ENCODE assay signal across 33 cellular contexts in genomic region chr6:165930668-165931067, GRCh38.
DNase-seq lines count a peak whose midpoint lies in the region; ATAC-seq, FAIRE-seq and TF ChIP-seq lines count a peak whose summit lies in the region.
"Had no signal": no experiment of that assay in that cellular context is flagged by ENCODE, and none has a peak within 500 bp of the region (broad histone marks: within the 10 kb centered on the region; RNA-seq: fewer than 3 reads in every experiment).

No MANE protein-coding gene starts in this region.

- H3K4me1 ChIP-seq in neuronal stem cell (ENCODE audit: control insufficient read depth in 2 of 2, insufficient read depth in 1 of 2, low read depth in 1 of 2, low read length in 2 of 2) (no peaks in the 10 kb centered on the region), aorta (ENCODE audit: control insufficient read depth in 1 of 2, insufficient read depth in 2 of 2, low read length in 2 of 2) (no peaks in the 10 kb centered on the region), small intestine (ENCODE audit: control insufficient read depth in 2 of 2, insufficient read depth in 1 of 2, low read depth in 1 of 2, low read length in 1 of 2) (no peaks in the 10 kb centered on the region), right cardiac atrium (ENCODE audit: control insufficient read depth, insufficient read depth, low read length) (no peaks in the 10 kb centered on the region)
- H3K4me1 ChIP-seq: BE2C; BLaER1; BLaER1 treated with 17β-estradiol and CSF1 and Interleukin-3, amounts not matched to agents 10 nM and 100 nM; Caco-2 had no signal

- H3K4me3 ChIP-seq in neuronal stem cell (ENCODE audit: low read length in 2 of 2) (no peak overlapping the region), aorta (ENCODE audit: low read length in 2 of 2) (no peak overlapping the region), small intestine (ENCODE audit: low read depth in 1 of 2, low read length in 2 of 2) (no peak overlapping the region), right cardiac atrium (ENCODE audit: low read length) (no peak overlapping the region)
- H3K4me3 ChIP-seq: A549; BLaER1; BLaER1 treated with 17β-estradiol and CSF1 and Interleukin-3, amounts not matched to agents 10 nM and 100 nM had no signal

- intact Hi-C loops in aorta (cut with DNase I) = no loop called here
- intact Hi-C loops in right cardiac atrium (cut with DNase I) = no loop called here

- no peak overlapping the region for H3K9ac ChIP-seq in neuronal stem cell (ENCODE audit: low read depth, low read length, poor library complexity)
- H3K9ac ChIP-seq: BLaER1; BLaER1 treated with 17β-estradiol and CSF1 and Interleukin-3, amounts not matched to agents 10 nM and 100 nM had no signal

- no peak overlapping the region for H2AK5ac ChIP-seq in neuronal stem cell (ENCODE audit: low read depth, low read length)

- H2BK15ac ChIP-seq in neuronal stem cell (ENCODE audit: low read length) = no peak overlapping the region

- H3K18ac ChIP-seq in neuronal stem cell (ENCODE audit: low read length) = peak overlapping the region; percentile 27

- no peaks in the 10 kb centered on the region for H3K36me3 ChIP-seq in neuronal stem cell (replicated peaks in 1 of 2; ENCODE audit: control insufficient read depth in 2 of 2, insufficient read depth in 2 of 2, low read length in 2 of 2)
- no peaks in the 10 kb centered on the region for H3K36me3 ChIP-seq in aorta (ENCODE audit: control insufficient read depth in 1 of 2, insufficient read depth in 2 of 2, low read length in 1 of 2)
- no peaks in the 10 kb centered on the region for H3K36me3 ChIP-seq in small intestine (ENCODE audit: control insufficient read depth in 2 of 2, insufficient read depth in 2 of 2, low read length in 2 of 2)
- H3K36me3 ChIP-seq: BE2C; BLaER1; BLaER1 treated with 17β-estradiol and CSF1 and Interleukin-3, amounts not matched to agents 10 nM and 100 nM had no signal

- FAIRE-seq in small intestine (lab: Jason Lieb, UNC) = no peak
- FAIRE-seq: A204.1, A549, D721Med had no signal

- no CpG with 5 or more reads among the region's 17 CpGs for WGBS in neuronal stem cell (ENCODE audit: extremely low coverage in 2 of 2, insufficient read length in 2 of 2, insufficient replicate concordance in 1 of 2), 2 donors
- 96 to 97% methylated on average over 17 of the region's 17 CpGs for WGBS in aorta, 2 donors
- 90 to 93% (median 91%) methylated on average over 17 of the region's 17 CpGs for WGBS in small intestine, 3 donors
- 93% methylated on average over 17 of the region's 17 CpGs for WGBS in right cardiac atrium

- H3K4me2 ChIP-seq in neuronal stem cell (ENCODE audit: insufficient read depth, low read length, poor library complexity, severe bottlenecking) = no peak overlapping the region
- H3K4me2 ChIP-seq: A549; BLaER1; BLaER1 treated with 17β-estradiol and CSF1 and Interleukin-3, amounts not matched to agents 10 nM and 100 nM had no signal

- no peak overlapping the region for H4K8ac ChIP-seq in neuronal stem cell (ENCODE audit: low read depth, low read length)

- H2BK120ac ChIP-seq in neuronal stem cell (ENCODE audit: low read depth, low read length) = no peak overlapping the region

- H4K91ac ChIP-seq in neuronal stem cell (ENCODE audit: low read depth, low read length, poor library complexity) = no peak overlapping the region

- no peak overlapping the region for H3K14ac ChIP-seq in neuronal stem cell (ENCODE audit: low read length)

- H3K27ac ChIP-seq in neuronal stem cell (replicated peaks; ENCODE audit: low read length) (no peak overlapping the region), aorta (ENCODE audit: low read depth in 1 of 2, low read length in 2 of 2) (no peak overlapping the region), small intestine (ENCODE audit: low read depth in 1 of 2, low read length in 1 of 2) (no peak overlapping the region), right cardiac atrium (ENCODE audit: low read length) (no peak overlapping the region)
- H3K27ac ChIP-seq: 22Rv1; A549; BLaER1; BLaER1 treated with 17β-estradiol and CSF1 and Interleukin-3, amounts not matched to agents 10 nM and 100 nM; C4-2B had no signal

- no peak overlapping the region for H2BK12ac ChIP-seq in neuronal stem cell (ENCODE audit: low read length)

- H3K4ac ChIP-seq in neuronal stem cell (ENCODE audit: low read length) = no peak overlapping the region

- no peak overlapping the region for H2AFZ ChIP-seq in neuronal stem cell (ENCODE audit: low read length)

- no peak overlapping the region for H2BK5ac ChIP-seq in neuronal stem cell (ENCODE audit: low read length)

- no peaks in the 10 kb centered on the region for H3K79me1 ChIP-seq in neuronal stem cell (ENCODE audit: low read depth, low read length)

- H3K27me3 ChIP-seq in neuronal stem cell (ENCODE audit: control insufficient read depth in 3 of 3, insufficient read depth in 3 of 3, low read depth in 1 of 3, low read length in 3 of 3) (peaks cover 0 to 3% (median 0%) of the 10 kb centered on the region in 3 experiments), aorta (ENCODE audit: control insufficient read depth in 1 of 2, insufficient read depth in 2 of 2, low read length in 1 of 2) (no peaks in the 10 kb centered on the region), small intestine (ENCODE audit: control insufficient read depth in 2 of 2, insufficient read depth in 2 of 2, low read length in 2 of 2) (no peaks in the 10 kb centered on the region), right cardiac atrium (ENCODE audit: control insufficient read depth, insufficient read depth) (no peaks in the 10 kb centered on the region)
- H3K27me3 ChIP-seq: BE2C; BLaER1; BLaER1 treated with 17β-estradiol and CSF1 and Interleukin-3, amounts not matched to agents 10 nM and 100 nM had no signal

- no peak overlapping the region for H3K23ac ChIP-seq in neuronal stem cell (ENCODE audit: low read depth, low read length, poor library complexity)

- DNase-seq in neuronal stem cell (ENCODE audit: low spot score) = no peak
- DNase-seq in aorta = no peak
- no peak for DNase-seq in T-helper 1 cell
- DNase-seq in small intestine = no peak
- no peak for DNase-seq in right cardiac atrium
- DNase-seq: 8988T; ACHN; AML-193; BE2C; C1 segment of cervical spinal cord; Caco-2; Calu3; CD4-positive, alpha-beta memory T cell; CD4-positive, alpha-beta T cell; CD4-positive, CD25-positive, alpha-beta regulatory T cell; CD8-positive, alpha-beta memory T cell; CD8-positive, alpha-beta T cell; COR-L47; DMS 273 treated with DMSO at 0.1 percent for 48 hours; DMS153; DMS53; DMS79; DMS79 treated with DMSO at 0.1 percent for 48 hours; DND-41; EL had no signal

- ATAC-seq in aorta (ENCODE audit: low FRiP score) (peak; percentile 31), right cardiac atrium (no peak)
- ATAC-seq: A549; CD8-positive, alpha-beta T cell had no signal

- H3K9me3 ChIP-seq in neuronal stem cell (replicated peaks in 1 of 2; ENCODE audit: control insufficient read depth in 2 of 2, insufficient read depth in 1 of 2, low read depth in 1 of 2, low read length in 2 of 2) (peaks cover 0 to 9% of the 10 kb centered on the region in 2 donors), aorta (ENCODE audit: control insufficient read depth, low read length) (peaks cover 2% of the 10 kb centered on the region), small intestine (ENCODE audit: control insufficient read depth, low read depth) (no peaks in the 10 kb centered on the region), right cardiac atrium (ENCODE audit: control insufficient read depth, low read length) (no peaks in the 10 kb centered on the region)
- H3K9me3 ChIP-seq: A549, BE2C, BLaER1, Caco-2 had no signal

TF ChIP-seq in PFSK-1, 5 proteins besides CTCF, POLR2A, EP300 and RAD21:
- TF ChIP-seq SIN3A (IDR thresholded peaks at IDR 0.05; ENCODE audit: borderline replicate concordance, insufficient read depth, low read length) = no peak
- TF ChIP-seq REST (IDR thresholded peaks at IDR 0.05; ENCODE audit: insufficient read depth in 1 of 2, low read depth in 2 of 2, low read length in 2 of 2) = no peak
- no peak for TF ChIP-seq TAF1 (IDR thresholded peaks at IDR 0.05; ENCODE audit: borderline replicate concordance, insufficient read depth, low read length)
- no peak for TF ChIP-seq FOXP2 (optimal IDR thresholded peaks at IDR 0.05; ENCODE audit: borderline replicate concordance, extremely low read depth, extremely low read length, insufficient read depth)
- TF ChIP-seq POLR2AphosphoS5 (IDR thresholded peaks at IDR 0.05; ENCODE audit: low read depth, low read length) = peak; percentile 66; the same call in 1 of the 2 replicates
